Comparison of ENCODE assay signal across 13 cellular contexts in the genomic region with DNA sequence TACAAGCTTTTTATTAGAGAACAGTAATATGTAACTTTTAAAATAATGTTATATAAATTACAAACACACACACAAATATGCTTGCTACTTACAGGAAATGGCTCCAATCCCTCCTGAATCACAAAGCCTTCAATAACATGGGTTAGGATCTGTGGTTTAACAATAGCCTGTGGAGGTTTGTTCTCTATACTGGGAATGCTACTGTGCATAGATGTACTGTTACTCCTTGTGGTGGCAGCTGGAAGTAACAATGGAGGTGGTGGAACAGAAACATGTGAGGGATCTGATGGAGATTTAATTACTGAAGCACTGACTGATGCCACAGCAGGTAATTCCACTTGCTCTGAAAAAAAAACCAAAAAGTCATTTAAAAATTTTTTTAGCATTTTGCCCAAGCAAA.
DNase-seq lines count a peak whose midpoint lies in the region; ATAC-seq, FAIRE-seq and TF ChIP-seq lines count a peak whose summit lies in the region.
"Had no signal": no experiment of that assay in that cellular context is flagged by ENCODE, and none has a peak within 500 bp of the region (broad histone marks: within the 10 kb centered on the region; RNA-seq: fewer than 3 reads in every experiment).

No MANE protein-coding gene starts in this region.

- TF ChIP-seq RAD21 in H1 (IDR thresholded peaks at IDR 0.05 in 1 of 2, conservative IDR thresholded peaks at IDR 0.05 in 1 of 2; ENCODE audit: low read depth in 2 of 2, low read length in 2 of 2) = peak in 1 of 2 experiments; percentile 25; a peak in 1 of 4 replicates

- H4K5ac ChIP-seq in H1 (ENCODE audit: insufficient read length, low read depth, low read length) = no peak overlapping the region

- H3K27ac Mint-ChIP-seq in activated CD4-positive, alpha-beta memory T cell treated with anti-CD3 and anti-CD28 coated beads, Interleukin-2, amount 10 ng/mL, durations not matched to agents 7 days and 5 days = peak overlapping the region; percentile 25
- H3K27ac Mint-ChIP-seq in activated CD4-positive, alpha-beta memory T cell treated with anti-CD3 and anti-CD28 coated beads for 36 hours = no peak overlapping the region
- H3K27ac Mint-ChIP-seq in progenitor cell of endocrine pancreas = peak overlapping the region; percentile 53
- H3K27ac Mint-ChIP-seq: activated naive CD8-positive, alpha-beta T cell; B cell had no signal

- H3K56ac ChIP-seq in H1 (replicated peaks; ENCODE audit: insufficient read length, low read depth, low read length) = no peak overlapping the region

- FAIRE-seq in H1 (lab: Jason Lieb, UNC) = peak; percentile 48

- H2BK12ac ChIP-seq in H1 (ENCODE audit: low read depth, low read length) = no peak overlapping the region

- CTCF ChIA-PET in activated CD4-positive, alpha-beta memory T cell treated with anti-CD3 and anti-CD28 coated beads, Interleukin-2, amount 10 ng/mL, durations not matched to agents 7 days and 5 days (lab: Charles Lee) = no interaction called here
- CTCF ChIA-PET in activated CD4-positive, alpha-beta memory T cell treated with anti-CD3 and anti-CD28 coated beads for 36 hours (lab: Charles Lee) = interaction anchor here (1.1 kb wide), 1 partner anchor 296 kb away, joined by 3 read pairs; no protein-coding TSS in a partner anchor
- CTCF ChIA-PET in H1 (lab: Charles Lee; ENCODE audit: partially characterized antibody) = interaction anchor here (0.6 to 3.0 kb wide), 10 partner anchors 8 to 155 kb away, joined by 3 to 17 read pairs (median 4); no protein-coding TSS in a partner anchor

- no peak overlapping the region for H2BK15ac ChIP-seq in H1 (ENCODE audit: low read length)

- POLR2A ChIA-PET in activated CD4-positive, alpha-beta memory T cell treated with anti-CD3 and anti-CD28 coated beads, Interleukin-2, amount 10 ng/mL, durations not matched to agents 7 days and 5 days (lab: Charles Lee) = no interaction called here
- POLR2A ChIA-PET in activated CD4-positive, alpha-beta memory T cell treated with anti-CD3 and anti-CD28 coated beads for 36 hours (lab: Charles Lee) = no interaction called here
- POLR2A ChIA-PET in H1 (lab: Charles Lee; ENCODE audit: partially characterized antibody) = interaction anchor here (0.6 to 1.6 kb wide), 3 partner anchors 12 to 28 kb away, joined by 3 to 6 read pairs (median 4); no protein-coding TSS in a partner anchor

- no peak overlapping the region for H2BK5ac ChIP-seq in H1 (ENCODE audit: low read depth, low read length)

- H2AK5ac ChIP-seq in H1 (ENCODE audit: low read depth, low read length) = no peak overlapping the region

- no peaks in the 10 kb centered on the region for H4K20me1 ChIP-seq in H1 (replicated peaks in 1 of 2; ENCODE audit: control insufficient read depth in 1 of 2, insufficient read depth in 2 of 2, low read length in 2 of 2)

- H3K79me2 ChIP-seq in H1 (ENCODE audit: control insufficient read depth in 1 of 2, insufficient read depth in 2 of 2, low read length in 2 of 2) = no peaks in the 10 kb centered on the region

- H3K27me3 Mint-ChIP-seq in activated CD4-positive, alpha-beta memory T cell treated with anti-CD3 and anti-CD28 coated beads, Interleukin-2, amount 10 ng/mL, durations not matched to agents 7 days and 5 days = no peaks in the 10 kb centered on the region
- H3K27me3 Mint-ChIP-seq in activated CD4-positive, alpha-beta memory T cell treated with anti-CD3 and anti-CD28 coated beads for 36 hours = no peaks in the 10 kb centered on the region
- no peaks in the 10 kb centered on the region for H3K27me3 Mint-ChIP-seq in progenitor cell of endocrine pancreas
- H3K27me3 Mint-ChIP-seq: activated naive CD8-positive, alpha-beta T cell; B cell had no signal

- peaks cover 2% of the 10 kb centered on the region for H3K4me1 Mint-ChIP-seq in activated CD4-positive, alpha-beta memory T cell treated with anti-CD3 and anti-CD28 coated beads, Interleukin-2, amount 10 ng/mL, durations not matched to agents 7 days and 5 days
- H3K4me1 Mint-ChIP-seq in activated CD4-positive, alpha-beta memory T cell treated with anti-CD3 and anti-CD28 coated beads for 36 hours (ENCODE audit: low read depth) = no peaks in the 10 kb centered on the region
- no peaks in the 10 kb centered on the region for H3K4me1 Mint-ChIP-seq in progenitor cell of endocrine pancreas (ENCODE audit: low read depth)
- H3K4me1 Mint-ChIP-seq: B cell had no signal

- no peak overlapping the region for H2BK20ac ChIP-seq in H1 (ENCODE audit: low read length)

- no peak for DNase-seq in activated CD4-positive, alpha-beta memory T cell treated with anti-CD3 and anti-CD28 coated beads, Interleukin-2, amount 10 ng/mL, durations not matched to agents 7 days and 5 days
- DNase-seq in activated CD4-positive, alpha-beta memory T cell treated with anti-CD3 and anti-CD28 coated beads for 36 hours = no peak
- DNase-seq in NB4 (ENCODE audit: low read depth) (peak; percentile 9), H1 (ENCODE audit: low read depth in 1 of 2, low spot score in 2 of 2) (no peak), progenitor cell of endocrine pancreas (ENCODE audit: low spot score, unreplicated experiment) (no peak)
- DNase-seq: left ventricle myocardium inferior, MG63 had no signal

- no peak overlapping the region for H4K8ac ChIP-seq in H1 (ENCODE audit: extremely low read depth, insufficient read depth, low read length)

- TF ChIP-seq CTCF in NB4 (IDR thresholded peaks at IDR 0.05; ENCODE audit: low read depth, low read length) (no peak), H1 (IDR thresholded peaks at IDR 0.05; ENCODE audit: control extremely low read depth in 1 of 3, insufficient read depth in 1 of 3, low read depth in 1 of 3, low read length in 3 of 3) (peak in 2 of 3 experiments; percentile 10 to 43; a peak in 1 of 4 replicates), progenitor cell of endocrine pancreas (IDR thresholded peaks at IDR 0.05; ENCODE audit: unreplicated experiment) (peak; percentile 41)

- no peak for TF ChIP-seq EP300 in H1 (IDR thresholded peaks at IDR 0.05; ENCODE audit: borderline replicate concordance in 1 of 2, low read depth in 2 of 2, low read length in 2 of 2)

- no peak overlapping the region for H3K4me3 ChIP-seq in NB4 (ENCODE audit: low read depth, low read length)
- no peak overlapping the region for H3K4me3 ChIP-seq in H1 (ENCODE audit: extremely low read depth in 1 of 4, insufficient read depth in 2 of 4, low read depth in 3 of 4, low read length in 4 of 4)
- H3K4me3 ChIP-seq: left ventricle myocardium inferior, MG63 had no signal

- H3K9me3 Mint-ChIP-seq in activated CD4-positive, alpha-beta memory T cell treated with anti-CD3 and anti-CD28 coated beads, Interleukin-2, amount 10 ng/mL, durations not matched to agents 7 days and 5 days = no peaks in the 10 kb centered on the region
- no peaks in the 10 kb centered on the region for H3K9me3 Mint-ChIP-seq in activated CD4-positive, alpha-beta memory T cell treated with anti-CD3 and anti-CD28 coated beads for 36 hours
- no peaks in the 10 kb centered on the region for H3K9me3 Mint-ChIP-seq in progenitor cell of endocrine pancreas (ENCODE audit: low read depth)

- H3K9ac ChIP-seq in H1 (replicated peaks in 1 of 4; ENCODE audit: extremely low read depth in 1 of 4, low read depth in 3 of 4, low read length in 3 of 4) = no peak overlapping the region

- ATAC-seq in HG02642 (IDR thresholded peaks at IDR 0.05; ENCODE audit: poor library complexity, unreplicated experiment) (no peak), GM18502 (IDR thresholded peaks at IDR 0.05; ENCODE audit: poor library complexity, unreplicated experiment) (no peak), HG02571 (IDR thresholded peaks at IDR 0.05; ENCODE audit: unreplicated experiment) (no peak)
- ATAC-seq: activated CD4-positive, CD25-positive, alpha-beta regulatory T cell treated with anti-CD3 and anti-CD28 coated beads, Interleukin-2, amount 50 U/mL, for 24 hours had no signal

- H4K91ac ChIP-seq in H1 (replicated peaks; ENCODE audit: insufficient read length, low read length) = no peak overlapping the region

- TF ChIP-seq POLR2A in NB4 (IDR thresholded peaks at IDR 0.05; ENCODE audit: extremely low read depth, insufficient read length) (no peak), H1 (IDR thresholded peaks at IDR 0.05; ENCODE audit: control extremely low read depth in 1 of 2, low read depth in 2 of 2, low read length in 2 of 2) (no peak)

- peaks cover 0 to 59% (median 17%) of the 10 kb centered on the region in 4 experiments; a peak in 7 of 8 replicates for H3K36me3 ChIP-seq in H1 (ENCODE audit: control insufficient read depth in 2 of 4, insufficient read depth in 4 of 4, low read length in 3 of 4)

- no peak overlapping the region for H3K14ac ChIP-seq in H1 (ENCODE audit: insufficient read length)

- no peaks in the 10 kb centered on the region for H3K79me1 ChIP-seq in H1 (ENCODE audit: low read depth, low read length)

- no peak overlapping the region for H3K18ac ChIP-seq in H1 (ENCODE audit: extremely low read depth, low read length)

- H3K36me3 Mint-ChIP-seq in activated CD4-positive, alpha-beta memory T cell treated with anti-CD3 and anti-CD28 coated beads, Interleukin-2, amount 10 ng/mL, durations not matched to agents 7 days and 5 days (ENCODE audit: low read depth) = peaks cover 51% of the 10 kb centered on the region
- peaks cover 22% of the 10 kb centered on the region for H3K36me3 Mint-ChIP-seq in activated CD4-positive, alpha-beta memory T cell treated with anti-CD3 and anti-CD28 coated beads for 36 hours
- peaks cover 22% of the 10 kb centered on the region for H3K36me3 Mint-ChIP-seq in progenitor cell of endocrine pancreas (ENCODE audit: insufficient read depth)

- no peak overlapping the region for H2BK120ac ChIP-seq in H1 (replicated peaks; ENCODE audit: low read depth, low read length)

- no peak overlapping the region for H3K27ac ChIP-seq in H1 (ENCODE audit: low read depth, low read length)
- H3K27ac ChIP-seq: left ventricle myocardium inferior had no signal

- intact Hi-C loops in activated CD4-positive, alpha-beta memory T cell treated with anti-CD3 and anti-CD28 coated beads for 36 hours (cut with micrococcal nuclease) = no loop called here

- no peaks in the 10 kb centered on the region for H3K4me1 ChIP-seq in H1 (replicated peaks in 1 of 4; ENCODE audit: control insufficient read depth in 3 of 4, insufficient read depth in 4 of 4, low read length in 3 of 4)
- H3K4me1 ChIP-seq: left ventricle myocardium inferior had no signal

- H3K9me3 ChIP-seq in H1 (ENCODE audit: insufficient read depth in 2 of 2, low read depth in 1 of 2, low read length in 1 of 2) = no peaks in the 10 kb centered on the region
- H3K9me3 ChIP-seq: left ventricle myocardium inferior, MG63 had no signal

- no peak overlapping the region for H3K4me3 Mint-ChIP-seq in activated CD4-positive, alpha-beta memory T cell treated with anti-CD3 and anti-CD28 coated beads, Interleukin-2, amount 10 ng/mL, durations not matched to agents 7 days and 5 days
- no peak overlapping the region for H3K4me3 Mint-ChIP-seq in activated CD4-positive, alpha-beta memory T cell treated with anti-CD3 and anti-CD28 coated beads for 36 hours
- H3K4me3 Mint-ChIP-seq in progenitor cell of endocrine pancreas (ENCODE audit: low read depth) = no peak overlapping the region
- H3K4me3 Mint-ChIP-seq: activated naive CD8-positive, alpha-beta T cell; B cell had no signal

- H3K4me2 ChIP-seq in H1 (ENCODE audit: insufficient read depth in 1 of 2, low read depth in 2 of 2, low read length in 2 of 2) = no peak overlapping the region

- H3K27me3 ChIP-seq in H1 (replicated peaks in 1 of 4; ENCODE audit: control insufficient read depth in 3 of 4, extremely low read depth in 1 of 4, insufficient read depth in 3 of 4, low read length in 3 of 4) = no peaks in the 10 kb centered on the region
- H3K27me3 ChIP-seq: MG63 had no signal

- H2AFZ ChIP-seq in H1 (ENCODE audit: low read length) = no peak overlapping the region

- no peak overlapping the region for H3K4ac ChIP-seq in H1 (replicated peaks; ENCODE audit: insufficient read length, low read depth, low read length)

- no peak overlapping the region for H3K23ac ChIP-seq in H1 (ENCODE audit: insufficient read length)

- H3K23me2 ChIP-seq in H1 (ENCODE audit: low read depth, low read length) = no peaks in the 10 kb centered on the region
